Comparison of ENCODE assay signal across 1 cellular context in genomic region chr9:114328937-114329623, GRCh38.
A peak's percentile ranks its signal among the peaks of the same experiment; 100 is the strongest.
TF ChIP-seq lines count a peak whose summit lies in the region.
"Not testable (repeated sequence)": the region's sequence is repeated elsewhere in the genome, so short reads cannot be mapped to it uniquely, and the experiment has no call there.

No MANE protein-coding gene starts in this region.

TF ChIP-seq in HepG2, 621 proteins besides CTCF, POLR2A, EP300 and RAD21 (continues in another document):
- TF ChIP-seq LCORL (IDR thresholded peaks at IDR 0.05); FOXA1 (IDR thresholded peaks at IDR 0.05); CREM (CRISPR knock-in tag; IDR thresholded peaks at IDR 0.05); SOX13 (IDR thresholded peaks at IDR 0.05): not testable (repeated sequence)
- TF ChIP-seq LCORL (CRISPR knock-in tag; IDR thresholded peaks at IDR 0.05) (peak; percentile 44; the same call in 1 of the 2 replicates), CEBPB (IDR thresholded peaks at IDR 0.05; ENCODE audit: borderline replicate concordance, low read depth, low read length) (peak; percentile 65), MEF2D (CRISPR knock-in tag; IDR thresholded peaks at IDR 0.05) (0 out of 2 replicates have a peak, but pooled peaks have one; percentile 21), FOXA1 (CRISPR knock-in tag; IDR thresholded peaks at IDR 0.05) (peak; percentile 72), FOXP4 (CRISPR knock-in tag; IDR thresholded peaks at IDR 0.05) (peak; percentile 76), SAP130 (CRISPR knock-in tag; IDR thresholded peaks at IDR 0.05; ENCODE audit: low read depth) (peak; percentile 62), MED13 (CRISPR knock-in tag; IDR thresholded peaks at IDR 0.05) (0 out of 2 replicates have a peak, but pooled peaks have one; percentile 35), NFKBIZ (CRISPR knock-in tag; IDR thresholded peaks at IDR 0.05) (0 out of 2 replicates have a peak, but pooled peaks have one; percentile 40), HNF4G (IDR thresholded peaks at IDR 0.05; ENCODE audit: borderline replicate concordance, low read depth, low read length) (peak; percentile 57; the same call in 1 of the 2 replicates), HNF4G (CRISPR knock-in tag; IDR thresholded peaks at IDR 0.05; ENCODE audit: borderline replicate concordance, low read depth) (0 out of 2 replicates have a peak, but pooled peaks have one; percentile 52), ZNF543 (CRISPR knock-in tag; IDR thresholded peaks at IDR 0.05) (0 out of 2 replicates have a peak, but pooled peaks have one; percentile 33), SRF (IDR thresholded peaks at IDR 0.05; ENCODE audit: low read depth, low read length) (peak; percentile 44; the same call in 1 of the 2 replicates), RXRB (CRISPR knock-in tag; IDR thresholded peaks at IDR 0.05; ENCODE audit: borderline replicate concordance) (peak; percentile 71), MYC (CRISPR knock-in tag; IDR thresholded peaks at IDR 0.05; ENCODE audit: borderline replicate concordance) (peak; percentile 12), ZNF609 (CRISPR knock-in tag; IDR thresholded peaks at IDR 0.05; ENCODE audit: borderline replicate concordance) (peak; percentile 24; the same call in 1 of the 2 replicates), SALL1 (CRISPR knock-in tag; IDR thresholded peaks at IDR 0.05) (peak; percentile 62; the same call in 1 of the 2 replicates), POLR2G (IDR thresholded peaks at IDR 0.05; ENCODE audit: low read depth, low read length) (0 out of 2 replicates have a peak, but pooled peaks have one; percentile 27), ZKSCAN8 (CRISPR knock-in tag; IDR thresholded peaks at IDR 0.05; ENCODE audit: borderline replicate concordance) (0 out of 2 replicates have a peak, but pooled peaks have one; percentile 35), GATAD2A (CRISPR knock-in tag; IDR thresholded peaks at IDR 0.05) (peak; percentile 70), THRA (CRISPR knock-in tag; IDR thresholded peaks at IDR 0.05; ENCODE audit: borderline replicate concordance) (peak; percentile 54; the same call in 1 of the 2 replicates), ZNF143 (CRISPR knock-in tag; IDR thresholded peaks at IDR 0.05) (peak; percentile 37; the same call in 1 of the 2 replicates), CREM (IDR thresholded peaks at IDR 0.05) (peak; percentile 48; the same call in 1 of the 2 replicates), TBX3 (IDR thresholded peaks at IDR 0.05; ENCODE audit: borderline replicate concordance) (peak; percentile 47; the same call in 1 of the 2 replicates), BCL6 (CRISPR knock-in tag; IDR thresholded peaks at IDR 0.05) (peak; percentile 71), ARID5B (CRISPR knock-in tag; IDR thresholded peaks at IDR 0.05) (peak; percentile 54), ASH2L (IDR thresholded peaks at IDR 0.05; ENCODE audit: insufficient read length, low read depth, low read length) (peak; percentile 26), SOX13 (CRISPR knock-in tag; conservative IDR thresholded peaks at IDR 0.05 in 1 of 2, IDR thresholded peaks at IDR 0.05 in 1 of 2) (peak in 1 of 2 experiments; percentile 56; a peak in 1 of 4 replicates), PAXIP1 (CRISPR knock-in tag; conservative IDR thresholded peaks at IDR 0.05) (peak; percentile 86)
- TF ChIP-seq, protein P1, sequence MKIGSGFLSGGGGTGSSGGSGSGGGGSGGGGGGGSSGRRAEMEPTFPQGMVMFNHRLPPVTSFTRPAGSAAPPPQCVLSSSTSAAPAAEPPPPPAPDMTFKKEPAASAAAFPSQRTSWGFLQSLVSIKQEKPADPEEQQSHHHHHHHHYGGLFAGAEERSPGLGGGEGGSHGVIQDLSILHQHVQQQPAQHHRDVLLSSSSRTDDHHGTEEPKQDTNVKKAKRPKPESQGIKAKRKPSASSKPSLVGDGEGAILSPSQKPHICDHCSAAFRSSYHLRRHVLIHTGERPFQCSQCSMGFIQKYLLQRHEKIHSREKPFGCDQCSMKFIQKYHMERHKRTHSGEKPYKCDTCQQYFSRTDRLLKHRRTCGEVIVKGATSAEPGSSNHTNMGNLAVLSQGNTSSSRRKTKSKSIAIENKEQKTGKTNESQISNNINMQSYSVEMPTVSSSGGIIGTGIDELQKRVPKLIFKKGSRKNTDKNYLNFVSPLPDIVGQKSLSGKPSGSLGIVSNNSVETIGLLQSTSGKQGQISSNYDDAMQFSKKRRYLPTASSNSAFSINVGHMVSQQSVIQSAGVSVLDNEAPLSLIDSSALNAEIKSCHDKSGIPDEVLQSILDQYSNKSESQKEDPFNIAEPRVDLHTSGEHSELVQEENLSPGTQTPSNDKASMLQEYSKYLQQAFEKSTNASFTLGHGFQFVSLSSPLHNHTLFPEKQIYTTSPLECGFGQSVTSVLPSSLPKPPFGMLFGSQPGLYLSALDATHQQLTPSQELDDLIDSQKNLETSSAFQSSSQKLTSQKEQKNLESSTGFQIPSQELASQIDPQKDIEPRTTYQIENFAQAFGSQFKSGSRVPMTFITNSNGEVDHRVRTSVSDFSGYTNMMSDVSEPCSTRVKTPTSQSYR (CRISPR knock-in tag; IDR thresholded peaks at IDR 0.05; ENCODE audit: borderline replicate concordance) = peak; percentile 57; the same call in 1 of the 2 replicates
- TF ChIP-seq, protein P2, sequence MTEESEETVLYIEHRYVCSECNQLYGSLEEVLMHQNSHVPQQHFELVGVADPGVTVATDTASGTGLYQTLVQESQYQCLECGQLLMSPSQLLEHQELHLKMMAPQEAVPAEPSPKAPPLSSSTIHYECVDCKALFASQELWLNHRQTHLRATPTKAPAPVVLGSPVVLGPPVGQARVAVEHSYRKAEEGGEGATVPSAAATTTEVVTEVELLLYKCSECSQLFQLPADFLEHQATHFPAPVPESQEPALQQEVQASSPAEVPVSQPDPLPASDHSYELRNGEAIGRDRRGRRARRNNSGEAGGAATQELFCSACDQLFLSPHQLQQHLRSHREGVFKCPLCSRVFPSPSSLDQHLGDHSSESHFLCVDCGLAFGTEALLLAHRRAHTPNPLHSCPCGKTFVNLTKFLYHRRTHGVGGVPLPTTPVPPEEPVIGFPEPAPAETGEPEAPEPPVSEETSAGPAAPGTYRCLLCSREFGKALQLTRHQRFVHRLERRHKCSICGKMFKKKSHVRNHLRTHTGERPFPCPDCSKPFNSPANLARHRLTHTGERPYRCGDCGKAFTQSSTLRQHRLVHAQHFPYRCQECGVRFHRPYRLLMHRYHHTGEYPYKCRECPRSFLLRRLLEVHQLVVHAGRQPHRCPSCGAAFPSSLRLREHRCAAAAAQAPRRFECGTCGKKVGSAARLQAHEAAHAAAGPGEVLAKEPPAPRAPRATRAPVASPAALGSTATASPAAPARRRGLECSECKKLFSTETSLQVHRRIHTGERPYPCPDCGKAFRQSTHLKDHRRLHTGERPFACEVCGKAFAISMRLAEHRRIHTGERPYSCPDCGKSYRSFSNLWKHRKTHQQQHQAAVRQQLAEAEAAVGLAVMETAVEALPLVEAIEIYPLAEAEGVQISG (CRISPR knock-in tag; IDR thresholded peaks at IDR 0.05) = 0 out of 2 replicates have a peak, but pooled peaks have one; percentile 33
